1 cellular context compared by ENCODE assay signal in genomic region chr10:63165249-63165648, GRCh38.
TF ChIP-seq lines count a peak whose summit lies in the region.

No MANE protein-coding gene starts in this region.

TF ChIP-seq in HEK293, 187 proteins besides CTCF, POLR2A, EP300 and RAD21 (continued from another document and continues in another):
- TF ChIP-seq, protein P1, sequence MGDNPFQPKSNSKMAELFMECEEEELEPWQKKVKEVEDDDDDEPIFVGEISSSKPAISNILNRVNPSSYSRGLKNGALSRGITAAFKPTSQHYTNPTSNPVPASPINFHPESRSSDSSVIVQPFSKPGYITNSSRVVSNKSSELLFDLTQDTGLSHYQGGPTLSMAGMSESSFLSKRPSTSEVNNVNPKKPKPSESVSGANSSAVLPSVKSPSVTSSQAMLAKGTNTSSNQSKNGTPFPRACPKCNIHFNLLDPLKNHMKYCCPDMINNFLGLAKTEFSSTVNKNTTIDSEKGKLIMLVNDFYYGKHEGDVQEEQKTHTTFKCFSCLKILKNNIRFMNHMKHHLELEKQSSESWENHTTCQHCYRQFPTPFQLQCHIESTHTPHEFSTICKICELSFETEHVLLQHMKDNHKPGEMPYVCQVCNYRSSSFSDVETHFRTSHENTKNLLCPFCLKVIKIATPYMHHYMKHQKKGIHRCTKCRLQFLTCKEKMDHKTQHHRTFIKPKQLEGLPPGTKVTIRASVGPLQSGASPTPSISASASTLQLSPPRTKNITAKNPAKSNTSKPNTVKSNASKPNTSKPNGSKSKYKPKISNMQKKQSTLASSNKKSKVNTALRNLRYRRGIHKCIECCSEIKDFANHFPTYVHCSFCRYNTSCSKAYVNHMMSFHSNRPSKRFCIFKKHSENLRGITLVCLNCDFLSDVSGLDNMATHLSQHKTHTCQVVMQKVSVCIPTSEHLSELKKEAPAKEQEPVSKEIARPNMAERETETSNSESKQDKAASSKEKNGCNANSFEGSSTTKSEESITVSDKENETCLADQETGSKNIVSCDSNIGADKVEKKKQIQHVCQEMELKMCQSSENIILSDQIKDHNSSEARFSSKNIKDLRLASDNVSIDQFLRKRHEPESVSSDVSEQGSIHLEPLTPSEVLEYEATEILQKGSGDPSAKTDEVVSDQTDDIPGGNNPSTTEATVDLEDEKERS (tag by site-specific recombination; IDR thresholded peaks at IDR 0.05), result no peak
- TF ChIP-seq ZNF624 (tag by site-specific recombination; IDR thresholded peaks at IDR 0.05) (no peak), ZNF629 (tag by site-specific recombination; IDR thresholded peaks at IDR 0.05) (peak; percentile 61), ZNF266 (tag by site-specific recombination; IDR thresholded peaks at IDR 0.05; ENCODE audit: low read depth) (peak; percentile 54; the same call in 1 of the 2 replicates), ZBTB1 (tag by site-specific recombination; IDR thresholded peaks at IDR 0.05) (no peak), SETDB1 (IDR thresholded peaks at IDR 0.05; ENCODE audit: insufficient read length, low read length) (no peak), ZSCAN23 (tag by site-specific recombination; IDR thresholded peaks at IDR 0.05) (no peak), ZNF585B (tag by site-specific recombination; IDR thresholded peaks at IDR 0.05) (no peak), ZXDB (tag by site-specific recombination; IDR thresholded peaks at IDR 0.05) (peak; percentile 47; the same call in 1 of the 2 replicates), ZNF221 (tag by site-specific recombination; IDR thresholded peaks at IDR 0.05; ENCODE audit: borderline replicate concordance) (no peak), MYNN (tag by site-specific recombination; IDR thresholded peaks at IDR 0.05; ENCODE audit: borderline replicate concordance) (no peak), RBAK (tag by site-specific recombination; IDR thresholded peaks at IDR 0.05) (no peak), ZBTB7A (tag by site-specific recombination; IDR thresholded peaks at IDR 0.05; ENCODE audit: low read depth) (0 out of 2 replicates have a peak, but pooled peaks have one; percentile 34), ZNF239 (tag by site-specific recombination; IDR thresholded peaks at IDR 0.05) (no peak), ZNF544 (tag by site-specific recombination; IDR thresholded peaks at IDR 0.05) (no peak), SP2 (tag by site-specific recombination; IDR thresholded peaks at IDR 0.05) (no peak), ZNF169 (tag by site-specific recombination; IDR thresholded peaks at IDR 0.05) (no peak), ZNF223 (tag by site-specific recombination; IDR thresholded peaks at IDR 0.05) (no peak), ZNF510 (tag by site-specific recombination; IDR thresholded peaks at IDR 0.05; ENCODE audit: insufficient replicate concordance) (peak; percentile 85), SCRT2 (tag by site-specific recombination; IDR thresholded peaks at IDR 0.05) (no peak), TRIM28 (IDR thresholded peaks at IDR 0.05; ENCODE audit: borderline replicate concordance, low read length) (no peak), GLI4 (tag by site-specific recombination; IDR thresholded peaks at IDR 0.05) (no peak), ZNF112 (tag by site-specific recombination; IDR thresholded peaks at IDR 0.05) (no peak), ZFP41 (tag by site-specific recombination; IDR thresholded peaks at IDR 0.05; ENCODE audit: borderline replicate concordance) (no peak), ZNF521 (tag by site-specific recombination; IDR thresholded peaks at IDR 0.05) (no peak), ZNF202 (tag by site-specific recombination; IDR thresholded peaks at IDR 0.05; ENCODE audit: borderline replicate concordance) (peak; percentile 85; the same call in 1 of the 2 replicates), ZNF155 (tag by site-specific recombination; IDR thresholded peaks at IDR 0.05) (no peak), ZNF610 (tag by site-specific recombination; IDR thresholded peaks at IDR 0.05; ENCODE audit: borderline replicate concordance) (no peak), ZNF837 (tag by site-specific recombination; IDR thresholded peaks at IDR 0.05) (no peak), ZNF184 (tag by site-specific recombination; IDR thresholded peaks at IDR 0.05) (no peak), ZNF747 (tag by site-specific recombination; IDR thresholded peaks at IDR 0.05) (no peak), ZNF514 (tag by site-specific recombination; IDR thresholded peaks at IDR 0.05) (no peak), ZNF768 (tag by site-specific recombination; IDR thresholded peaks at IDR 0.05) (no peak), ZNF37A (tag by site-specific recombination; IDR thresholded peaks at IDR 0.05) (no peak), ZNF621 (tag by site-specific recombination; IDR thresholded peaks at IDR 0.05) (no peak), YY2 (tag by site-specific recombination; IDR thresholded peaks at IDR 0.05) (no peak), ZBTB8A (tag by site-specific recombination; IDR thresholded peaks at IDR 0.05) (peak; percentile 64), ZNF211 (tag by site-specific recombination; IDR thresholded peaks at IDR 0.05; ENCODE audit: low read depth) (no peak), ZNF391 (tag by site-specific recombination; IDR thresholded peaks at IDR 0.05; ENCODE audit: borderline replicate concordance, low read depth) (no peak), ZNF596 (tag by site-specific recombination; IDR thresholded peaks at IDR 0.05) (no peak), ZNF433 (tag by site-specific recombination; IDR thresholded peaks at IDR 0.05; ENCODE audit: low read depth) (peak; percentile 67), ZNF335 (tag by site-specific recombination; conservative IDR thresholded peaks at IDR 0.05) (no peak), ZNF549 (tag by site-specific recombination; IDR thresholded peaks at IDR 0.05) (no peak), ZNF558 (tag by site-specific recombination; IDR thresholded peaks at IDR 0.05) (peak; percentile 69), REPIN1 (tag by site-specific recombination; IDR thresholded peaks at IDR 0.05; ENCODE audit: low read depth) (no peak), YY1 (tag by site-specific recombination; IDR thresholded peaks at IDR 0.05) (no peak), ZNF26 (tag by site-specific recombination; IDR thresholded peaks at IDR 0.05) (no peak)
- TF ChIP-seq, protein P2, sequence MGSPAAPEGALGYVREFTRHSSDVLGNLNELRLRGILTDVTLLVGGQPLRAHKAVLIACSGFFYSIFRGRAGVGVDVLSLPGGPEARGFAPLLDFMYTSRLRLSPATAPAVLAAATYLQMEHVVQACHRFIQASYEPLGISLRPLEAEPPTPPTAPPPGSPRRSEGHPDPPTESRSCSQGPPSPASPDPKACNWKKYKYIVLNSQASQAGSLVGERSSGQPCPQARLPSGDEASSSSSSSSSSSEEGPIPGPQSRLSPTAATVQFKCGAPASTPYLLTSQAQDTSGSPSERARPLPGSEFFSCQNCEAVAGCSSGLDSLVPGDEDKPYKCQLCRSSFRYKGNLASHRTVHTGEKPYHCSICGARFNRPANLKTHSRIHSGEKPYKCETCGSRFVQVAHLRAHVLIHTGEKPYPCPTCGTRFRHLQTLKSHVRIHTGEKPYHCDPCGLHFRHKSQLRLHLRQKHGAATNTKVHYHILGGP (tag by site-specific recombination; IDR thresholded peaks at IDR 0.05), result no peak
- TF ChIP-seq, protein P3, sequence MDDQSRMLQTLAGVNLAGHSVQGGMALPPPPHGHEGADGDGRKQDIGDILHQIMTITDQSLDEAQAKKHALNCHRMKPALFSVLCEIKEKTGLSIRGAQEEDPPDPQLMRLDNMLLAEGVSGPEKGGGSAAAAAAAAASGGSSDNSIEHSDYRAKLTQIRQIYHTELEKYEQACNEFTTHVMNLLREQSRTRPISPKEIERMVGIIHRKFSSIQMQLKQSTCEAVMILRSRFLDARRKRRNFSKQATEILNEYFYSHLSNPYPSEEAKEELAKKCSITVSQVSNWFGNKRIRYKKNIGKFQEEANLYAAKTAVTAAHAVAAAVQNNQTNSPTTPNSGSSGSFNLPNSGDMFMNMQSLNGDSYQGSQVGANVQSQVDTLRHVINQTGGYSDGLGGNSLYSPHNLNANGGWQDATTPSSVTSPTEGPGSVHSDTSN (CRISPR knock-in tag; IDR thresholded peaks at IDR 0.05), result no peak
- TF ChIP-seq, protein P4, sequence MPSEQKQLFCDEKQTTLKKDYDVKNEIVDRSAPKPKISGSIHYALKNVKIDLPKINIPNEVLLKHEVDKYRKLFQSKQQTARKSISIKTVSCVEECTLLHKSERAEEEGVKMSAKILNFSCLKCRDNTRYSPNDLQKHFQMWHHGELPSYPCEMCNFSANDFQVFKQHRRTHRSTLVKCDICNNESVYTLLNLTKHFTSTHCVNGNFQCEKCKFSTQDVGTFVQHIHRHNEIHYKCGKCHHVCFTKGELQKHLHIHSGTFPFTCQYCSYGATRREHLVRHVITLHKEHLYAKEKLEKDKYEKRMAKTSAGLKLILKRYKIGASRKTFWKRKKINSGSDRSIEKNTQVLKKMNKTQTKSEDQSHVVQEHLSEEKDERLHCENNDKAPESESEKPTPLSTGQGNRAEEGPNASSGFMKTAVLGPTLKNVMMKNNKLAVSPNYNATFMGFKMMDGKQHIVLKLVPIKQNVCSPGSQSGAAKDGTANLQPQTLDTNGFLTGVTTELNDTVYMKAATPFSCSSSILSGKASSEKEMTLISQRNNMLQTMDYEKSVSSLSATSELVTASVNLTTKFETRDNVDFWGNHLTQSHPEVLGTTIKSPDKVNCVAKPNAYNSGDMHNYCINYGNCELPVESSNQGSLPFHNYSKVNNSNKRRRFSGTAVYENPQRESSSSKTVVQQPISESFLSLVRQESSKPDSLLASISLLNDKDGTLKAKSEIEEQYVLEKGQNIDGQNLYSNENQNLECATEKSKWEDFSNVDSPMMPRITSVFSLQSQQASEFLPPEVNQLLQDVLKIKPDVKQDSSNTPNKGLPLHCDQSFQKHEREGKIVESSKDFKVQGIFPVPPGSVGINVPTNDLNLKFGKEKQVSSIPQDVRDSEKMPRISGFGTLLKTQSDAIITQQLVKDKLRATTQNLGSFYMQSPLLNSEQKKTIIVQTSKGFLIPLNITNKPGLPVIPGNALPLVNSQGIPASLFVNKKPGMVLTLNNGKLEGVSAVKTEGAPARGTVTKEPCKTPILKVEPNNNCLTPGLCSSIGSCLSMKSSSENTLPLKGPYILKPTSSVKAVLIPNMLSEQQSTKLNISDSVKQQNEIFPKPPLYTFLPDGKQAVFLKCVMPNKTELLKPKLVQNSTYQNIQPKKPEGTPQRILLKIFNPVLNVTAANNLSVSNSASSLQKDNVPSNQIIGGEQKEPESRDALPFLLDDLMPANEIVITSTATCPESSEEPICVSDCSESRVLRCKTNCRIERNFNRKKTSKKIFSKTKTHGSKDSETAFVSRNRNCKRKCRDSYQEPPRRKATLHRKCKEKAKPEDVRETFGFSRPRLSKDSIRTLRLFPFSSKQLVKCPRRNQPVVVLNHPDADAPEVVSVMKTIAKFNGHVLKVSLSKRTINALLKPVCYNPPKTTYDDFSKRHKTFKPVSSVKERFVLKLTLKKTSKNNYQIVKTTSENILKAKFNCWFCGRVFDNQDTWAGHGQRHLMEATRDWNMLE (tag by site-specific recombination; conservative IDR thresholded peaks at IDR 0.05; ENCODE audit: low read depth), result peak; percentile 88
- TF ChIP-seq, protein P5, sequence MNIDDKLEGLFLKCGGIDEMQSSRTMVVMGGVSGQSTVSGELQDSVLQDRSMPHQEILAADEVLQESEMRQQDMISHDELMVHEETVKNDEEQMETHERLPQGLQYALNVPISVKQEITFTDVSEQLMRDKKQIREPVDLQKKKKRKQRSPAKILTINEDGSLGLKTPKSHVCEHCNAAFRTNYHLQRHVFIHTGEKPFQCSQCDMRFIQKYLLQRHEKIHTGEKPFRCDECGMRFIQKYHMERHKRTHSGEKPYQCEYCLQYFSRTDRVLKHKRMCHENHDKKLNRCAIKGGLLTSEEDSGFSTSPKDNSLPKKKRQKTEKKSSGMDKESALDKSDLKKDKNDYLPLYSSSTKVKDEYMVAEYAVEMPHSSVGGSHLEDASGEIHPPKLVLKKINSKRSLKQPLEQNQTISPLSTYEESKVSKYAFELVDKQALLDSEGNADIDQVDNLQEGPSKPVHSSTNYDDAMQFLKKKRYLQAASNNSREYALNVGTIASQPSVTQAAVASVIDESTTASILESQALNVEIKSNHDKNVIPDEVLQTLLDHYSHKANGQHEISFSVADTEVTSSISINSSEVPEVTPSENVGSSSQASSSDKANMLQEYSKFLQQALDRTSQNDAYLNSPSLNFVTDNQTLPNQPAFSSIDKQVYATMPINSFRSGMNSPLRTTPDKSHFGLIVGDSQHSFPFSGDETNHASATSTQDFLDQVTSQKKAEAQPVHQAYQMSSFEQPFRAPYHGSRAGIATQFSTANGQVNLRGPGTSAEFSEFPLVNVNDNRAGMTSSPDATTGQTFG (tag by site-specific recombination; IDR thresholded peaks at IDR 0.05; ENCODE audit: borderline replicate concordance), result no peak
- TF ChIP-seq, protein P6, sequence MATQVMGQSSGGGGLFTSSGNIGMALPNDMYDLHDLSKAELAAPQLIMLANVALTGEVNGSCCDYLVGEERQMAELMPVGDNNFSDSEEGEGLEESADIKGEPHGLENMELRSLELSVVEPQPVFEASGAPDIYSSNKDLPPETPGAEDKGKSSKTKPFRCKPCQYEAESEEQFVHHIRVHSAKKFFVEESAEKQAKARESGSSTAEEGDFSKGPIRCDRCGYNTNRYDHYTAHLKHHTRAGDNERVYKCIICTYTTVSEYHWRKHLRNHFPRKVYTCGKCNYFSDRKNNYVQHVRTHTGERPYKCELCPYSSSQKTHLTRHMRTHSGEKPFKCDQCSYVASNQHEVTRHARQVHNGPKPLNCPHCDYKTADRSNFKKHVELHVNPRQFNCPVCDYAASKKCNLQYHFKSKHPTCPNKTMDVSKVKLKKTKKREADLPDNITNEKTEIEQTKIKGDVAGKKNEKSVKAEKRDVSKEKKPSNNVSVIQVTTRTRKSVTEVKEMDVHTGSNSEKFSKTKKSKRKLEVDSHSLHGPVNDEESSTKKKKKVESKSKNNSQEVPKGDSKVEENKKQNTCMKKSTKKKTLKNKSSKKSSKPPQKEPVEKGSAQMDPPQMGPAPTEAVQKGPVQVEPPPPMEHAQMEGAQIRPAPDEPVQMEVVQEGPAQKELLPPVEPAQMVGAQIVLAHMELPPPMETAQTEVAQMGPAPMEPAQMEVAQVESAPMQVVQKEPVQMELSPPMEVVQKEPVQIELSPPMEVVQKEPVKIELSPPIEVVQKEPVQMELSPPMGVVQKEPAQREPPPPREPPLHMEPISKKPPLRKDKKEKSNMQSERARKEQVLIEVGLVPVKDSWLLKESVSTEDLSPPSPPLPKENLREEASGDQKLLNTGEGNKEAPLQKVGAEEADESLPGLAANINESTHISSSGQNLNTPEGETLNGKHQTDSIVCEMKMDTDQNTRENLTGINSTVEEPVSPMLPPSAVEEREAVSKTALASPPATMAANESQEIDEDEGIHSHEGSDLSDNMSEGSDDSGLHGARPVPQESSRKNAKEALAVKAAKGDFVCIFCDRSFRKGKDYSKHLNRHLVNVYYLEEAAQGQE (tag by site-specific recombination; IDR thresholded peaks at IDR 0.05), result peak; percentile 58; the same call in 1 of the 2 replicates
